9 cellular contexts compared by ENCODE assay signal in genomic region chr12:26156201-26156871, GRCh38. TPM values are rescaled to one million over a fixed set of nuclear protein-coding genes. Genes with fewer than 3 reads are reported as not detected.
DNase-seq lines count a peak whose midpoint lies in the region; ATAC-seq and TF ChIP-seq lines count a peak whose summit lies in the region.
"Had no signal": no experiment of that assay in that cellular context is flagged by ENCODE, and none has a peak within 500 bp of the region (broad histone marks: within the 10 kb centered on the region; RNA-seq: fewer than 3 reads in every experiment).

No MANE protein-coding gene starts in this region.

- no peak for TF ChIP-seq POLR2A in lower leg skin (IDR thresholded peaks at IDR 0.05)

- DNase-seq in DMS53 (lab: John Stamatoyannopoulos, UW), result peak; percentile 89
- peak; percentile 48 for DNase-seq in OCI-M1 (lab: John Stamatoyannopoulos, UW)
- DNase-seq in NCI-H1930 (lab: John Stamatoyannopoulos, UW), result no peak
- no peak for DNase-seq in NCI-H1436 (lab: John Stamatoyannopoulos, UW)
- DNase-seq in lower leg skin (ENCODE audit: low spot score in 2 of 2), result no peak
- no peak for DNase-seq in stimulated activated CD4-positive, alpha-beta T cell treated with anti-CD3 and anti-CD28 coated beads, Interleukin-1b, Interleukin-23, amount 100 ng/mL, for 48 hours
- DNase-seq: stimulated activated CD4-positive, alpha-beta T cell treated with anti-CD3 and anti-CD28 coated beads, Interleukin-15, amount 100 ng/mL, for 24 hours had no signal

- ATAC-seq in GM19351 (IDR thresholded peaks at IDR 0.05; ENCODE audit: unreplicated experiment) (peak; percentile 87), HG03060 (IDR thresholded peaks at IDR 0.05; ENCODE audit: low read depth, unreplicated experiment) (peak; percentile 92)

- WGBS in lower leg skin, 2 donors, result 84 to 86% methylated on average over 17 of the region's 17 CpGs

- TF ChIP-seq CTCF in lower leg skin (IDR thresholded peaks at IDR 0.05), result no peak

- H3K4me3 ChIP-seq in lower leg skin (ENCODE audit: low read depth, poor library complexity, severe bottlenecking), result no peak overlapping the region

- intact Hi-C loops in lower leg skin (cut with DNase I; ENCODE audit: low total_unique reads), result no loop called here

RNA-seq across cellular contexts. Expression of gene BHLHE41, which starts 31.5 kb away (rescaled TPM):
- total RNA-seq in lower leg skin, result 10 to 100 TPM in 1 of 4 donors, 1 to 10 TPM in 3; 4.9 to 14.5 (median 7.2) TPM

RNA-seq across cellular contexts. Expression of gene SSPN, which starts 39.0 kb away (rescaled TPM):
- 10 to 100 TPM in 1 of 4 donors, 1 to 10 TPM in 3; 4.5 to 14.1 (median 8.4) TPM for total RNA-seq in lower leg skin

Comparison
In these comparisons a context has a peak if more than half of its experiments do, and no peak if none do; other contexts are left out.
1. DNase-seq: peak in DMS53 (single experiment) and OCI-M1 (single experiment); none in NCI-H1930 (0 of 2), NCI-H1436 (single experiment), lower leg skin (0 of 2) and stimulated activated CD4-positive, alpha-beta T cell treated with anti-CD3 and anti-CD28 coated beads, Interleukin-1b, Interleukin-23, amount 100 ng/mL, for 48 hours (single experiment).